In genomic region chr7:13226385-13226784, GRCh38 we compare ENCODE assay signal across 29 cellular contexts.
"Had no signal": no experiment of that assay in that cellular context is flagged by ENCODE, and none has a peak within 500 bp of the region (broad histone marks: within the 10 kb centered on the region; RNA-seq: fewer than 3 reads in every experiment).

No MANE protein-coding gene starts in this region.

- H3K27ac Mint-ChIP-seq: stimulated activated effector memory CD8-positive, alpha-beta T cell treated with anti-CD3 and anti-CD28 coated beads, Interleukin-12 subunit alpha, Interleukin-12 subunit beta, amount 100 ng/mL, for 72 hours; stimulated activated memory B cell treated with anti-CD40 and anti-IgM and Interleukin-4, amounts not matched to agents 10 μg/mL and 1 μg/mL and 100 μg/mL, for 72 hours; stimulated activated naive B cell treated with anti-CD40 and anti-IgM and Interleukin-4, amounts not matched to agents 10 μg/mL and 1 μg/mL and 100 μg/mL, for 72 hours; stimulated activated naive CD8-positive, alpha-beta T cell treated with anti-CD3 and anti-CD28 coated beads, Interleukin-15, amount 100 ng/mL, for 72 hours; stimulated activated naive CD8-positive, alpha-beta T cell treated with anti-CD3 and anti-CD28 coated beads, Interleukin-15, Interleukin-2, amounts not matched to agents 100 ng/mL and 50 ng/mL, for 24 hours; type B pancreatic cell had no signal

- FAIRE-seq: urothelium cell line had no signal

- H3K4me1 ChIP-seq: stomach, suprapubic skin, testis, thyroid gland, tibial artery, tibial nerve, transverse colon, upper lobe of left lung, upper lobe of right lung, uterus, vagina had no signal

- H3K27me3 Mint-ChIP-seq: stimulated activated memory B cell treated with anti-CD40 and anti-IgM and Interleukin-4, amounts not matched to agents 10 μg/mL and 1 μg/mL and 100 μg/mL, for 72 hours; stimulated activated naive CD8-positive, alpha-beta T cell treated with anti-CD3 and anti-CD28 coated beads, Interleukin-15, amount 100 ng/mL, for 72 hours; stimulated activated naive CD8-positive, alpha-beta T cell treated with anti-CD3 and anti-CD28 coated beads, Interleukin-15, Interleukin-2, amounts not matched to agents 100 ng/mL and 50 ng/mL, for 24 hours; type B pancreatic cell had no signal

- H3K36me3 Mint-ChIP-seq: stimulated activated effector memory CD8-positive, alpha-beta T cell treated with anti-CD3 and anti-CD28 coated beads, Interleukin-12 subunit alpha, Interleukin-12 subunit beta, amount 100 ng/mL, for 72 hours; stimulated activated memory B cell treated with anti-CD40 and anti-IgM and Interleukin-4, amounts not matched to agents 10 μg/mL and 1 μg/mL and 100 μg/mL, for 72 hours; stimulated activated naive B cell treated with anti-CD40 and anti-IgM and Interleukin-4, amounts not matched to agents 10 μg/mL and 1 μg/mL and 100 μg/mL, for 72 hours; type B pancreatic cell had no signal

- H3K4me1 Mint-ChIP-seq: stimulated activated effector memory CD8-positive, alpha-beta T cell treated with anti-CD3 and anti-CD28 coated beads, Interleukin-12 subunit alpha, Interleukin-12 subunit beta, amount 100 ng/mL, for 72 hours; stimulated activated memory B cell treated with anti-CD40 and anti-IgM and Interleukin-4, amounts not matched to agents 10 μg/mL and 1 μg/mL and 100 μg/mL, for 72 hours; stimulated activated naive B cell treated with anti-CD40 and anti-IgM and Interleukin-4, amounts not matched to agents 10 μg/mL and 1 μg/mL and 100 μg/mL, for 72 hours; stimulated activated naive CD8-positive, alpha-beta T cell treated with anti-CD3 and anti-CD28 coated beads, Interleukin-15, amount 100 ng/mL, for 72 hours had no signal

- H3K9me3 ChIP-seq: stomach, suprapubic skin, testis, thoracic aorta, thyroid gland, tibial artery, tibial nerve, transverse colon, upper lobe of left lung, upper lobe of right lung, uterus, vagina had no signal

- DNase-seq: stimulated activated CD4-positive, alpha-beta T cell treated with anti-CD3 and anti-CD28 coated beads, Interleukin-2, amount 100 ng/mL, for 48 hours; stimulated activated CD4-positive, alpha-beta T cell treated with anti-CD3 and anti-CD28 coated beads, Interleukin-4, amount 100 ng/mL, for 1 hour; stimulated activated CD4-positive, alpha-beta T cell treated with anti-CD3 and anti-CD28 coated beads, Interleukin-4, amount 100 ng/mL, for 24 hours; stimulated activated CD4-positive, alpha-beta T cell treated with anti-CD3 and anti-CD28 coated beads, Interleukin-4, amount 100 ng/mL, for 4 hours; stimulated activated CD8-positive, alpha-beta memory T cell treated with anti-CD3 and anti-CD28 coated beads, Interleukin-4, amount 100 ng/mL, for 48 hours; stimulated activated naive B cell treated with anti-CD40 and anti-IgM and Interleukin-4, amounts not matched to agents 10 μg/mL and 1 μg/mL and 100 μg/mL, for 72 hours; stimulated activated naive CD4-positive, alpha-beta T cell; stimulated activated naive CD4-positive, alpha-beta T cell treated with Interleukin-2 at 50 U/mL for 16 hours; stimulated activated naive CD8-positive, alpha-beta T cell treated with anti-CD3 and anti-CD28 coated beads, Interleukin-15, amount 100 ng/mL, for 72 hours; stimulated activated naive CD8-positive, alpha-beta T cell treated with anti-CD3 and anti-CD28 coated beads, Interleukin-15, Interleukin-2, amounts not matched to agents 100 U/mL and 50 U/mL, for 24 hours; stomach; substantia nigra; testis; thyroid gland; tibial artery; transverse colon; trophoblast cell; upper lobe of left lung; upper lobe of right lung; uterus had no signal

- ATAC-seq: stimulated activated effector memory CD8-positive, alpha-beta T cell treated with anti-CD3 and anti-CD28 coated beads, Interleukin-12 subunit alpha, Interleukin-12 subunit beta, amount 100 ng/mL, for 72 hours; stimulated activated memory B cell treated with anti-CD40 and anti-IgM and Interleukin-4, amounts not matched to agents 10 μg/mL and 1 μg/mL and 100 μg/mL, for 72 hours; stimulated activated naive B cell treated with anti-CD40 and anti-IgM and Interleukin-4, amounts not matched to agents 10 μg/mL and 1 μg/mL and 100 μg/mL, for 72 hours; stimulated activated naive CD8-positive, alpha-beta T cell treated with anti-CD3 and anti-CD28 coated beads, Interleukin-15, amount 100 ng/mL, for 72 hours; stimulated activated naive CD8-positive, alpha-beta T cell treated with anti-CD3 and anti-CD28 coated beads, Interleukin-15, Interleukin-2, amounts not matched to agents 100 U/mL and 50 U/mL, for 24 hours; upper lobe of right lung had no signal

- H3K9me3 Mint-ChIP-seq: stimulated activated effector memory CD8-positive, alpha-beta T cell treated with anti-CD3 and anti-CD28 coated beads, Interleukin-12 subunit alpha, Interleukin-12 subunit beta, amount 100 ng/mL, for 72 hours; stimulated activated memory B cell treated with anti-CD40 and anti-IgM and Interleukin-4, amounts not matched to agents 10 μg/mL and 1 μg/mL and 100 μg/mL, for 72 hours; stimulated activated naive CD8-positive, alpha-beta T cell treated with anti-CD3 and anti-CD28 coated beads, Interleukin-15, amount 100 ng/mL, for 72 hours; stimulated activated naive CD8-positive, alpha-beta T cell treated with anti-CD3 and anti-CD28 coated beads, Interleukin-15, Interleukin-2, amounts not matched to agents 100 ng/mL and 50 ng/mL, for 24 hours; type B pancreatic cell had no signal

- H3K27me3 ChIP-seq: stomach, suprapubic skin, testis, thyroid gland, tibial artery, tibial nerve, transverse colon, upper lobe of left lung, upper lobe of right lung, uterus, vagina had no signal

- H3K27ac ChIP-seq: stomach, suprapubic skin, testis, thoracic aorta, thyroid gland, tibial artery, tibial nerve, transverse colon, upper lobe of left lung, upper lobe of right lung, uterus, vagina had no signal

- H3K4me3 ChIP-seq: stomach, suprapubic skin, testis, thoracic aorta, thyroid gland, tibial artery, tibial nerve, transverse colon, upper lobe of left lung, upper lobe of right lung, uterus, vagina had no signal

- H3K4me3 Mint-ChIP-seq: stimulated activated effector memory CD8-positive, alpha-beta T cell treated with anti-CD3 and anti-CD28 coated beads, Interleukin-12 subunit alpha, Interleukin-12 subunit beta, amount 100 ng/mL, for 72 hours; stimulated activated memory B cell treated with anti-CD40 and anti-IgM and Interleukin-4, amounts not matched to agents 10 μg/mL and 1 μg/mL and 100 μg/mL, for 72 hours; stimulated activated naive B cell treated with anti-CD40 and anti-IgM and Interleukin-4, amounts not matched to agents 10 μg/mL and 1 μg/mL and 100 μg/mL, for 72 hours; stimulated activated naive CD8-positive, alpha-beta T cell treated with anti-CD3 and anti-CD28 coated beads, Interleukin-15, amount 100 ng/mL, for 72 hours; stimulated activated naive CD8-positive, alpha-beta T cell treated with anti-CD3 and anti-CD28 coated beads, Interleukin-15, Interleukin-2, amounts not matched to agents 100 ng/mL and 50 ng/mL, for 24 hours; type B pancreatic cell had no signal

- H3K36me3 ChIP-seq: stomach, suprapubic skin, thoracic aorta, thyroid gland, tibial artery, tibial nerve, transverse colon, upper lobe of left lung, upper lobe of right lung, uterus, vagina had no signal
